Comparison of ENCODE assay signal across 18 cellular contexts in the genomic region with DNA sequence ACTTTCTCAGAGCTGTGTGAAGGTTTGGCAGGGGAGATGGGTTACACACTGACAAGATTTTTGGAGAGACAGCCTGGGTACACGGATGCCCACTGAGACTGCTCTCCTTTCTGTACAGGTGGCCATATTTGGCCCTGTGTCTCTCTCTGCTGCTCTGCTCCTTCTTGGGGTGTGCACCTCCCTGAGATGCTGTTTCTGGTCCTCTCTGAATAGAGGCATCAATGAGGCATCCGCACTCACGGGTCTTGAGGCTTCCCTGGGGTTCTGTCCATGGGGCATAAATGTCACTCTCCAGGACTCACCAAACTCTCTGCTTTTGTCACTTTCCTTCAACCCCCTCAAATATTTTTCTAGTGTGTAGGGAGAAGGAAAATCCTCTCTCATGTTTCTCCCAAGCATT.
"Had no signal": no experiment of that assay in that cellular context is flagged by ENCODE, and none has a peak within 500 bp of the region (broad histone marks: within the 10 kb centered on the region; RNA-seq: fewer than 3 reads in every experiment).

No MANE protein-coding gene starts in this region.

- H3K9me3 ChIP-seq: gastrocnemius medialis, left lung, lower lobe of right lung, mucosa of descending colon had no signal

- H3K36me3 ChIP-seq: esophagus squamous epithelium, gastrocnemius medialis, heart right ventricle, left lung, lower lobe of right lung had no signal

- DNase-seq: dermis blood vessel endothelial cell; dorsolateral prefrontal cortex; effector CD4-positive, alpha-beta T cell; effector memory CD4-positive, alpha-beta T cell; esophagus squamous epithelium; foreskin fibroblast; foreskin melanocyte; gastrocnemius medialis; glutamatergic neuron; heart right ventricle; hippocampal formation; left cardiac atrium; left lung; left ventricle myocardium superior; lower lobe of right lung; mesenchymal stem cell; mucosa of descending colon had no signal

- H3K4me3 ChIP-seq: coronary artery, dorsolateral prefrontal cortex, esophagus squamous epithelium, gastrocnemius medialis, heart right ventricle, left lung, lower lobe of right lung, mucosa of descending colon had no signal

- ATAC-seq: gastrocnemius medialis, left cardiac atrium, left lung, lower lobe of right lung, mucosa of descending colon had no signal

- H3K4me1 ChIP-seq: esophagus squamous epithelium, gastrocnemius medialis, left lung, lower lobe of right lung had no signal

- H3K27ac ChIP-seq: coronary artery, dorsolateral prefrontal cortex, esophagus squamous epithelium, gastrocnemius medialis, heart right ventricle, left lung, lower lobe of right lung had no signal

- H3K27me3 ChIP-seq: dorsolateral prefrontal cortex, gastrocnemius medialis, heart right ventricle, left lung had no signal
